ENCODE assay signal across 8 cellular contexts in the genomic region with DNA sequence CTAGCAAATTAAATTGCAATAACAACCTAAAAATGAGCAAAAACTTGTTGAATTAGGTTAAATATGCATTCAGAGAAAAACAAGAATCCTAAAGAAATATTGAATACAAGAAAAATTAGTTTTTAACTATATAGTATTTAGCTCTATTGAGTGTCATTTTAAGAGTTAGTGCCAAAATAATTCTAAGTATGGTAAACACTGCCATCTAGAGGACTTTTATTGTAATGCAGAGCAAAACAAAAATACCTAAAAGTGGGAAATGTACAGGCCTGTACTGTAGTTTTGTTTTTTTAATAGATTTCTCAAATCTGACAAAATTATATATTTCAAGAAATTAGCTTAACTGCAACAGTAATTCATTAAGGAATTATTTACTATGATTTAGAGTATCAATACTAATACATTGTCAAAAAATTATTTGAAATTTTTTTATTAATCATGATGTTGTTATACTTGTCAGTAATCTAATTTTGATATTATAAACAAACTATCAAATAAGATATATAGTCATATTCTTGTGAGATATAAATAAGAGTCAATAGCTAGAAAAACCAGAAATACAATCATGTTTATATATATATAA. TPM values are rescaled to one million over a fixed set of nuclear protein-coding genes. Genes with fewer than 3 reads are reported as not detected.
DNase-seq lines count a peak whose midpoint lies in the region; ATAC-seq and TF ChIP-seq lines count a peak whose summit lies in the region.

No MANE protein-coding gene starts in this region.

- TF ChIP-seq CTCF in HEK293 (tag by site-specific recombination; IDR thresholded peaks at IDR 0.05), result no peak
- TF ChIP-seq CTCF in breast epithelium (IDR thresholded peaks at IDR 0.05), result peak in 2 of 3 donors; percentile 55 to 65

- no peaks in the 10 kb centered on the region for H3K27me3 Mint-ChIP-seq in activated T-cell treated with anti-CD3 and anti-CD28 coated beads, Interleukin-2, amount 50 U/mL, for 72 hours (ENCODE audit: low read depth)

- intact Hi-C loops in breast epithelium (cut with DNase I; ENCODE audit: low total_unique reads), result no loop called here

- CTCF ChIA-PET in HEK293 (lab: Yijun Ruan, JAX), result interaction anchor here (0.6 to 2.0 kb wide), 9 partner anchors 9 to 1619 kb away, joined by 3 to 7 read pairs (median 4); partner anchors contain the start of gene PCDH9

- DNase-seq in DMS 273 (lab: John Stamatoyannopoulos, UW; ENCODE audit: unreplicated experiment), result peak; percentile 57
- DNase-seq in DMS 273 treated with DMSO at 0.1 percent for 48 hours (lab: John Stamatoyannopoulos, UW), result no peak
- DNase-seq in NCI-H146 treated with DMSO at 0.1 percent for 48 hours (lab: John Stamatoyannopoulos, UW; ENCODE audit: unreplicated experiment), result peak; percentile 16
- no peak for DNase-seq in breast epithelium (ENCODE audit: low spot score in 2 of 2)
- DNase-seq in myocyte (ENCODE audit: low read depth), result peak; percentile 62
- DNase-seq in activated T-cell treated with anti-CD3 and anti-CD28 coated beads, Interleukin-2, amount 50 U/mL, for 72 hours, result no peak
- no peak for DNase-seq in activated effector memory CD4-positive, alpha-beta T cell treated with Interleukin-2 at 50 U/mL for 16 hours

- no peak overlapping the region for H3K4me3 Mint-ChIP-seq in activated T-cell treated with anti-CD3 and anti-CD28 coated beads, Interleukin-2, amount 50 U/mL, for 72 hours

- H3K27me3 ChIP-seq in breast epithelium, result no peaks in the 10 kb centered on the region

- H3K9me3 Mint-ChIP-seq in activated T-cell treated with anti-CD3 and anti-CD28 coated beads, Interleukin-2, amount 50 U/mL, for 72 hours, result no peaks in the 10 kb centered on the region

- H3K36me3 Mint-ChIP-seq in activated T-cell treated with anti-CD3 and anti-CD28 coated beads, Interleukin-2, amount 50 U/mL, for 72 hours (ENCODE audit: insufficient read depth in 2 of 2), result no peaks in the 10 kb centered on the region

- H3K4me3 ChIP-seq in HEK293 (ENCODE audit: low read depth, low read length) (no peak overlapping the region), breast epithelium (no peak overlapping the region)

- H3K4me1 ChIP-seq in HEK293 (ENCODE audit: control insufficient read depth, insufficient read depth, low read length) (no peaks in the 10 kb centered on the region), breast epithelium (no peaks in the 10 kb centered on the region)

- ATAC-seq in activated T-cell treated with anti-CD3 and anti-CD28 coated beads, Interleukin-2, amount 50 U/mL, for 72 hours (replicated peaks in 1 of 2), result no peak

- POLR2A ChIA-PET in HEK293 (lab: Yijun Ruan, JAX), result no interaction called here

- no peaks in the 10 kb centered on the region for H3K36me3 ChIP-seq in HEK293 (ENCODE audit: control insufficient read depth in 2 of 2, insufficient read depth in 1 of 2, low read length in 2 of 2)
- no peaks in the 10 kb centered on the region for H3K36me3 ChIP-seq in breast epithelium

- H3K27ac ChIP-seq in HEK293 (ENCODE audit: extremely low read depth, low read depth, low read length) (no peak overlapping the region), breast epithelium (no peak overlapping the region)

- TF ChIP-seq POLR2A in breast epithelium (IDR thresholded peaks at IDR 0.05), result no peak

- H3K4me1 Mint-ChIP-seq in activated T-cell treated with anti-CD3 and anti-CD28 coated beads, Interleukin-2, amount 50 U/mL, for 72 hours (ENCODE audit: low read depth), result no peaks in the 10 kb centered on the region

- no peak overlapping the region for H3K27ac Mint-ChIP-seq in activated T-cell treated with anti-CD3 and anti-CD28 coated beads, Interleukin-2, amount 50 U/mL, for 72 hours

- no peaks in the 10 kb centered on the region for H3K9me3 ChIP-seq in HEK293 (ENCODE audit: control insufficient read depth, insufficient read depth, low read depth, low read length)
- H3K9me3 ChIP-seq in breast epithelium, result no peaks in the 10 kb centered on the region

TF ChIP-seq in HEK293, 187 proteins besides CTCF, POLR2A, EP300 and RAD21:
- TF ChIP-seq ZNF623 (tag by site-specific recombination; IDR thresholded peaks at IDR 0.05) (no peak), ZNF654 (tag by site-specific recombination; IDR thresholded peaks at IDR 0.05; ENCODE audit: low read depth) (peak; percentile 71), PRDM6 (tag by site-specific recombination; IDR thresholded peaks at IDR 0.05) (peak; percentile 12; the same call in 1 of the 2 replicates)

RNA-seq across cellular contexts. Expression of gene PCDH9, which starts 8.2 kb away (rescaled TPM):
- total RNA-seq in breast epithelium (10 to 100 TPM in 1 of 3 donors, 1 to 10 TPM in 1, under 1 TPM in 1; 0.98 to 26.7 (median 3.7) TPM), myocyte (10.0 and 13.9 TPM in 2 replicates)
- polyA plus RNA-seq in myocyte (2012), result 3.6 TPM
- under 1 TPM; 0.12 to 0.34 TPM for total RNA-seq in activated T-cell treated with anti-CD3 and anti-CD28 coated beads, Interleukin-2, amount 50 U/mL, for 72 hours

Comparison
In these comparisons a context has a peak if more than half of its experiments do, and no peak if none do; other contexts are left out.
1. DNase-seq: peak in DMS 273 (single experiment), NCI-H146 treated with DMSO at 0.1 percent for 48 hours (single experiment) and myocyte (single experiment); none in DMS 273 treated with DMSO at 0.1 percent for 48 hours (single experiment), breast epithelium (0 of 2), activated T-cell treated with anti-CD3 and anti-CD28 coated beads, Interleukin-2, amount 50 U/mL, for 72 hours (0 of 2) and activated effector memory CD4-positive, alpha-beta T cell treated with Interleukin-2 at 50 U/mL for 16 hours (single experiment).